Comparison of ENCODE assay signal across 8 cellular contexts in the genomic region with DNA sequence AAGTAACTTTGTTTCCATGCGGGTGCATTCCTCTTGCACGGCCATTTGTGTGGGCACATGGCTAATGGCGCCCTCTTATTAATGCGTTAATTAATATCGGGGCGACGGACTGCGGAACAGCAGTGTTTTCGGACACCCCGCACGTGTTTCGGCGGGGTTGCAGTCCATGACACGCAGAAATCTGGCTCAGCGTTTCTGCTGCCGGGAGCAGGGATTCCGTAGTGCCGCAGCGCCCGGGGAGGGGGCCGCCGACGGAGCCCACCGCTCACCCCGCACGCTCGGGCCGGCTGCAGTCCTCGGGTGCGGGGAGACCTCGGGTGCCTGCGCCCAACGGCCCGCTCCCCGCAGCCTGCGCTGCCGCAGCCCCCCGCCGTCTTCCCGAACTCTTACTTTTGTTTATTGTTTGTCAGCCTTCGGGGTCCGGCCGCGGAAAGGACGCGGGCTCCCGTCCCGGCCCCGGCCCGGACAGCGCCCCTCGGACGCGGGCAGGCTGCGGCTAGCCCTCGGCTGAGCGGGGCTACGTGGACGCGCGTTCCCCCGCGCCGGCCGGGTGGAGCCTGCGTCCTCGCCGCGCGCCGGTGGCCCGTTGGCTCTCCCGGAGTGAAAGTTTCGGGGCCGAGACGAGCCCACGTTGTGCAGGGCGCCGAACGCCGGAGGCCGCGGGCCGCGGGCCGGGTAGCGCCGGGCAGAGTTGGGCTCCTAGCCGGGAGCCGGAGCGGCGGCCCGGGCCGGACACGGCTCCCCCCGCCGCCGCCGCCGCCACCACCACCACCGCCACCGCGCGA. TPM values are rescaled to one million over a fixed set of nuclear protein-coding genes. Genes with fewer than 3 reads are reported as not detected.
A peak's percentile ranks its signal among the peaks of the same experiment; 100 is the strongest.
DNase-seq lines count a peak whose midpoint lies in the region; ATAC-seq and TF ChIP-seq lines count a peak whose summit lies in the region.

No MANE protein-coding gene starts in this region.

- DNase-seq in AG10803 (ENCODE audit: low read depth) = peak; percentile 31
- DNase-seq in activated T-cell treated with anti-CD3 and anti-CD28 coated beads, Interleukin-2, amount 50 U/mL, for 48 hours = peak; percentile 25 to 42
- no peak for DNase-seq in fibroblast of pulmonary artery (ENCODE audit: low read depth)
- no peak for DNase-seq in natural killer cell treated with Interleukin-12 subunit alpha and Interleukin-12 subunit beta and Interleukin-15 and Interleukin-18, amount 100 ng/mL, for 72 hours (ENCODE audit: low spot score)
- DNase-seq in NK-92 treated with Interleukin-12 subunit alpha and Interleukin-12 subunit beta, amount 100 ng/mL, for 24 hours (lab: John Stamatoyannopoulos, UW) = no peak

- ATAC-seq in natural killer cell treated with Interleukin-12 subunit alpha and Interleukin-12 subunit beta and Interleukin-15 and Interleukin-18, amount 100 ng/mL, for 72 hours = peak; percentile 59 to 72
- ATAC-seq in HG03159 (IDR thresholded peaks at IDR 0.05; ENCODE audit: unreplicated experiment) = no peak
- no peak for ATAC-seq in HG03342 (IDR thresholded peaks at IDR 0.05; ENCODE audit: unreplicated experiment)

- H3K36me3 ChIP-seq in HUES64 (ENCODE audit: insufficient read depth, low read length) = no peaks in the 10 kb centered on the region

- peak overlapping the region; percentile 46 for H3K9ac ChIP-seq in HUES64 (ENCODE audit: low read depth, low read length)

- H3K4me3 Mint-ChIP-seq in natural killer cell treated with Interleukin-12 subunit alpha and Interleukin-12 subunit beta and Interleukin-15 and Interleukin-18, amount 100 ng/mL, for 72 hours = peak overlapping the region; percentile 93

- H3K4me1 Mint-ChIP-seq in natural killer cell treated with Interleukin-12 subunit alpha and Interleukin-12 subunit beta and Interleukin-15 and Interleukin-18, amount 100 ng/mL, for 72 hours (ENCODE audit: low read depth in 2 of 2) = peaks cover 19 to 42% of the 10 kb centered on the region in 2 donors

- peaks cover 84% of the 10 kb centered on the region for H3K27me3 ChIP-seq in HUES64 (ENCODE audit: insufficient read depth, low read length)

- peaks cover 8 to 14% of the 10 kb centered on the region in 2 donors for H3K27me3 Mint-ChIP-seq in natural killer cell treated with Interleukin-12 subunit alpha and Interleukin-12 subunit beta and Interleukin-15 and Interleukin-18, amount 100 ng/mL, for 72 hours

- TF ChIP-seq CTCF in AG10803 (conservative IDR thresholded peaks at IDR 0.05; ENCODE audit: low read length) (no peak), fibroblast of pulmonary artery (IDR thresholded peaks at IDR 0.05; ENCODE audit: low read length, missing control alignments) (no peak)

- H3K4me1 ChIP-seq in HUES64 (ENCODE audit: insufficient read depth, low read length) = peaks cover 41% of the 10 kb centered on the region

- no peaks in the 10 kb centered on the region for H3K9me3 Mint-ChIP-seq in natural killer cell treated with Interleukin-12 subunit alpha and Interleukin-12 subunit beta and Interleukin-15 and Interleukin-18, amount 100 ng/mL, for 72 hours

- H3K9me3 ChIP-seq in HUES64 (ENCODE audit: insufficient read depth, low read depth, low read length) = no peaks in the 10 kb centered on the region

- no peak overlapping the region for H3K27ac ChIP-seq in HUES64 (ENCODE audit: low read depth, low read length)

- WGBS in HUES64 = under 1% methylated on average over 104 of the region's 104 CpGs

- H3K4me3 ChIP-seq in AG10803 (ENCODE audit: low read length) (peak overlapping the region; percentile 71), HUES64 (ENCODE audit: low read length) (peak overlapping the region; percentile 66), fibroblast of pulmonary artery (replicated peaks; ENCODE audit: low read depth, low read length) (peak overlapping the region; percentile 78)

- H3K27ac Mint-ChIP-seq in natural killer cell treated with Interleukin-12 subunit alpha and Interleukin-12 subunit beta and Interleukin-15 and Interleukin-18, amount 100 ng/mL, for 72 hours = peak overlapping the region; percentile 62 to 72

- peaks cover 6% of the 10 kb centered on the region for H3K36me3 Mint-ChIP-seq in natural killer cell treated with Interleukin-12 subunit alpha and Interleukin-12 subunit beta and Interleukin-15 and Interleukin-18, amount 100 ng/mL, for 72 hours

RNA-seq across cellular contexts. Expression of gene NFIA, which starts 0.8 kb away (rescaled TPM):
- 1.8 TPM for polyA plus RNA-seq in HUES64 (2013, experiment 1 of 2)
- polyA plus RNA-seq in HUES64 (2013, experiment 2 of 2) = 1.3 TPM
- 1 to 10 TPM in 1 of 2 donors, under 1 TPM in 1; 0.14 to 7.3 TPM for total RNA-seq in natural killer cell treated with Interleukin-12 subunit alpha and Interleukin-12 subunit beta and Interleukin-15 and Interleukin-18, amount 100 ng/mL, for 72 hours

Comparison
In these comparisons a context has a peak if more than half of its experiments do, and no peak if none do; other contexts are left out.
1. DNase-seq: peak in AG10803 (single experiment) and activated T-cell treated with anti-CD3 and anti-CD28 coated beads, Interleukin-2, amount 50 U/mL, for 48 hours (2 of 2); none in fibroblast of pulmonary artery (single experiment), natural killer cell treated with Interleukin-12 subunit alpha and Interleukin-12 subunit beta and Interleukin-15 and Interleukin-18, amount 100 ng/mL, for 72 hours (single experiment) and NK-92 treated with Interleukin-12 subunit alpha and Interleukin-12 subunit beta, amount 100 ng/mL, for 24 hours (single experiment).
2. ATAC-seq: peak in natural killer cell treated with Interleukin-12 subunit alpha and Interleukin-12 subunit beta and Interleukin-15 and Interleukin-18, amount 100 ng/mL, for 72 hours (2 of 2); none in HG03159 (single experiment) and HG03342 (single experiment).
3. Peak in every context shown above with its lines, with median percentiles within 50 percentile points of each other: H3K4me3 ChIP-seq.